In the genomic region with DNA sequence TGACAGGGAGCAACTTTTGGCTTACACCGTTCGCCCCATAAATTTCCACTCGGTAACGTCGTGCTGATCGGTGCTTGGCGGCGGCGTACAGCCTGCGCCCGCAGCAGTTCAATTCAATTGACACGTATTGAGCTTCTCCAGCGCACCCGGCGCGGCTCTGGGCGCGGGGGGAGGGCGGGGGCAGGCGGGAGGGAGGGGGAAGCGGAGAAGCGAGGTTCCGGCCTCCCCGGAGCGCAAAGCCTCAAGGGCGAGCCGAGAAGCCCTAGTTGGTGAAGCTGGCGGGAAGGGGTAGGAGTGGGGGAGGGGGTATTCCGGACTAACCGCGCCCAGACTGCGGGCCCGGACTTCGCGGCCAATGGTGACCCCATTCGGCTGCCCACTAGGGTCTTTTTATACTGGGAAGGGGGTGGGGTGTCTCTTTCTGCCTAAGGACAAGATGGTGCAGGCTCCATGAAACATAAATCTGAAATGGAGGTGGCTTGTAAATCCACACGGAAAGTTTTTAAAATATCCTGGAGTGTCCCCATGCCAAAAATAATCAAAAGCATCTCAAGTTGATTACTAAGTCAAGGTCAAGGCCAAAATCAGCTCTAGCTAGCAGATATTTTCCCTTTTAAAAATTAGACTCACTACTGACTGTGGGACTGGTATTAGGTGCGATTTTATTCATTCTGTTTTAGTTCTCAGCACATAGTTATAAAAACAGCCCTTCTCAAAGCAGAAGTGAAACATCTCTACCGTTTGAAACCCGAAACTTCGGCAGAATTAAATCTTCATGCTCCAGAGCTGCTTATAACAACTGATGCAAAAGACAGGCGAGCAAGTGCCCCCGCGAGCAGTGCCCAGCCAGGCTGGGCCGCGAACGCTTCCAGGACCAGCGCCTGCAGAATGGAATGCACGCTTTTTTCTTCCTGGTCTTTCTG, we compare ENCODE assay signal across 8 cellular contexts. TPM values are rescaled to one million over a fixed set of nuclear protein-coding genes. Genes with fewer than 3 reads are reported as not detected.
DNase-seq lines count a peak whose midpoint lies in the region; ATAC-seq and TF ChIP-seq lines count a peak whose summit lies in the region.

No MANE protein-coding gene starts in this region.

- CTCF ChIA-PET in Panc1 (lab: Charles Lee) = no interaction called here

- H3K36me3 Mint-ChIP-seq in activated naive CD4-positive, alpha-beta T cell treated with anti-CD3 and anti-CD28 coated beads, Interleukin-2, amount 50 U/mL, for 72 hours = peaks cover 0 to 11% of the 10 kb centered on the region in 2 donors
- peaks cover 36% of the 10 kb centered on the region for H3K36me3 Mint-ChIP-seq in stimulated activated effector memory CD8-positive, alpha-beta T cell treated with anti-CD3 and anti-CD28 coated beads, Interleukin-12 subunit alpha, Interleukin-12 subunit beta, amount 100 ng/mL, for 72 hours

- H3K36me3 ChIP-seq in Panc1 (ENCODE audit: control insufficient read depth, insufficient read depth, low read length) = no peaks in the 10 kb centered on the region

- peaks cover 23% of the 10 kb centered on the region for H3K4me1 ChIP-seq in Panc1 (ENCODE audit: control insufficient read depth, insufficient read depth, low read length)

- H3K4me1 Mint-ChIP-seq in stimulated activated effector memory CD8-positive, alpha-beta T cell treated with anti-CD3 and anti-CD28 coated beads, Interleukin-12 subunit alpha, Interleukin-12 subunit beta, amount 100 ng/mL, for 72 hours = peaks cover 6% of the 10 kb centered on the region

- DNase-seq in Panc1 (ENCODE audit: low read depth, low spot score) = no peak
- DNase-seq in activated naive CD4-positive, alpha-beta T cell treated with anti-CD3 and anti-CD28 coated beads, Interleukin-2, amount 50 U/mL, for 72 hours (ENCODE audit: low spot score in 2 of 2) = no peak
- DNase-seq in iris pigment epithelial cell (ENCODE audit: low read depth) = peak; percentile 31
- DNase-seq in stimulated activated effector memory CD8-positive, alpha-beta T cell treated with anti-CD3 and anti-CD28 coated beads, Interleukin-12 subunit alpha, Interleukin-12 subunit beta, amount 100 ng/mL, for 72 hours (ENCODE audit: low spot score in 2 of 2) = peak in 1 of 2 donors; percentile 72

- POLR2A ChIA-PET in Panc1 (lab: Charles Lee) = interaction anchor here (0.5 kb wide), 1 partner anchor 57 kb away, joined by 9 read pairs; no protein-coding TSS in a partner anchor

- no TSS peak for BruUV-seq in Panc1 (replicated peaks; lab: Mats Ljungman, UMichigan)

- H3K27me3 ChIP-seq in Panc1 (ENCODE audit: control insufficient read depth, insufficient read depth, low read length) = no peaks in the 10 kb centered on the region

- H3K27ac ChIP-seq in 22Rv1 = peak overlapping the region; percentile 98
- H3K27ac ChIP-seq in Panc1 (ENCODE audit: low read length) = peak overlapping the region; percentile 80

- ATAC-seq in GM18499 (IDR thresholded peaks at IDR 0.05; ENCODE audit: insufficient read depth, unreplicated experiment) (peak; percentile 37), HG03378 (IDR thresholded peaks at IDR 0.05; ENCODE audit: unreplicated experiment) (peak; percentile 51), Panc1 (peak; percentile 24), GM18505 (IDR thresholded peaks at IDR 0.05; ENCODE audit: unreplicated experiment) (no peak)
- ATAC-seq in activated naive CD4-positive, alpha-beta T cell treated with anti-CD3 and anti-CD28 coated beads, Interleukin-2, amount 50 U/mL, for 72 hours = peak; percentile 9 to 38
- peak; percentile 47 for ATAC-seq in stimulated activated effector memory CD8-positive, alpha-beta T cell treated with anti-CD3 and anti-CD28 coated beads, Interleukin-12 subunit alpha, Interleukin-12 subunit beta, amount 100 ng/mL, for 72 hours

- TF ChIP-seq POLR2A in GM18505 (IDR thresholded peaks at IDR 0.05; ENCODE audit: borderline replicate concordance, extremely low read depth, insufficient read depth, insufficient read length) = no peak

- H3K4me3 Mint-ChIP-seq in stimulated activated effector memory CD8-positive, alpha-beta T cell treated with anti-CD3 and anti-CD28 coated beads, Interleukin-12 subunit alpha, Interleukin-12 subunit beta, amount 100 ng/mL, for 72 hours = peak overlapping the region; percentile 90

- TF ChIP-seq CTCF in 22Rv1 (IDR thresholded peaks at IDR 0.05) = no peak
- no peak for TF ChIP-seq CTCF in Panc1 (IDR thresholded peaks at IDR 0.05)

- H3K9me3 Mint-ChIP-seq in activated naive CD4-positive, alpha-beta T cell treated with anti-CD3 and anti-CD28 coated beads, Interleukin-2, amount 50 U/mL, for 72 hours = no peaks in the 10 kb centered on the region
- H3K9me3 Mint-ChIP-seq in stimulated activated effector memory CD8-positive, alpha-beta T cell treated with anti-CD3 and anti-CD28 coated beads, Interleukin-12 subunit alpha, Interleukin-12 subunit beta, amount 100 ng/mL, for 72 hours = no peaks in the 10 kb centered on the region

- H3K27ac Mint-ChIP-seq in activated naive CD4-positive, alpha-beta T cell treated with anti-CD3 and anti-CD28 coated beads, Interleukin-2, amount 50 U/mL, for 72 hours = peak overlapping the region in 1 of 2 donors; percentile 81
- H3K27ac Mint-ChIP-seq in stimulated activated effector memory CD8-positive, alpha-beta T cell treated with anti-CD3 and anti-CD28 coated beads, Interleukin-12 subunit alpha, Interleukin-12 subunit beta, amount 100 ng/mL, for 72 hours = peak overlapping the region; percentile 76

- H3K4me3 ChIP-seq in Panc1 (ENCODE audit: low read depth in 2 of 2, low read length in 2 of 2) = peak overlapping the region; percentile 43 to 54

- in situ Hi-C loops in Panc1 (cut with HindIII; ENCODE audit: low pct_unique_long_range_greater_than_20kb, low sequenced_read_pairs) = no loop called here

- intact Hi-C loops in Panc1 (cut with micrococcal nuclease; ENCODE audit: unreplicated experiment) = no loop called here

- H3K9me3 ChIP-seq in Panc1 (ENCODE audit: control insufficient read depth, insufficient read depth, low read depth, low read length) = no peaks in the 10 kb centered on the region

RNA-seq across cellular contexts. Expression of a gene that starts 1.5 kb away (rescaled TPM):
- 48.3 TPM for total RNA-seq in Panc1 (2021; ENCODE audit: unreplicated experiment)
- 33.8 TPM for polyA plus RNA-seq in Panc1 (2012; ENCODE audit: insufficient read length)
- 10 to 100 TPM; 46.9 to 48.3 TPM for total RNA-seq in activated naive CD4-positive, alpha-beta T cell treated with anti-CD3 and anti-CD28 coated beads, Interleukin-2, amount 50 U/mL, for 72 hours
